In the genomic region with DNA sequence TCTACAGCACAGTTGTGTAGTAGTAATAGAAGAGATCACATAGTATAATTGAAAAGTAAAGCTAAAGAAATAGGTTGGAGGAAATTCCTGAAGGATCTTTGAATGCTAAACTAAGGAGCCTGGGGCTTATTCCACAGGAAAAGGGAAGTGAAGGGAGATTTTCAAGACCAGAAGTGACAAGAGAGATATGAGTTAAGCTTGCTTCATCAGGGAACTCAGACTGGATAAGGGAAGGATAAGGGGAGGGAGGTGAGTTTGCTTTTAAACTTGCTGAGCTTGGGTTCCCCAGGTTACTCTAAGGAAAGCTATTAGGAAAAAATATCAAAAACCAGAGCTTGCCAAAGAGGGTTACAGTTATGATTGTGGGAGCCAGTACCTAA, we compare ENCODE assay signal across 14 cellular contexts.
A peak's percentile ranks its signal among the peaks of the same experiment; 100 is the strongest.
DNase-seq lines count a peak whose midpoint lies in the region; ATAC-seq and TF ChIP-seq lines count a peak whose summit lies in the region.
"Had no signal": no experiment of that assay in that cellular context is flagged by ENCODE, and none has a peak within 500 bp of the region (broad histone marks: within the 10 kb centered on the region; RNA-seq: fewer than 3 reads in every experiment).

No MANE protein-coding gene starts in this region.

- H3K27ac ChIP-seq in parathyroid adenoma = peak overlapping the region; percentile 94
- H3K27ac ChIP-seq: left lung had no signal

- peak overlapping the region; percentile 7 for H3K4me3 Mint-ChIP-seq in activated CD4-positive, alpha-beta T cell treated with anti-CD3 and anti-CD28 coated beads, Interleukin-2, amount 10 ng/mL, durations not matched to agents 24 days and 14 days
- H3K4me3 Mint-ChIP-seq in activated T-helper 2 cell treated with anti-CD3 and anti-CD28 coated beads, Interferon-gamma antibody, Interleukin-2, Interleukin-4, amounts not matched to agents 10 μg/mL and 5 μg/mL and 100 μg/mL, durations not matched to agents 14 hours and 24 hours and 36 hours (ENCODE audit: low read depth) = peak overlapping the region; percentile 53

- no peaks in the 10 kb centered on the region for H3K36me3 ChIP-seq in parathyroid adenoma (ENCODE audit: control insufficient read depth, insufficient read depth, low read length)

- peak; percentile 5 for ATAC-seq in GM21825 (IDR thresholded peaks at IDR 0.05; ENCODE audit: unreplicated experiment)
- ATAC-seq: left lung, Panc1 had no signal

- intact Hi-C loops in activated CD4-positive, alpha-beta T cell treated with anti-CD3 and anti-CD28 coated beads, Interleukin-2, amount 10 ng/mL, durations not matched to agents 24 days and 14 days (cut with micrococcal nuclease) = no loop called here
- intact Hi-C loops in activated T-helper 2 cell treated with anti-CD3 and anti-CD28 coated beads, Interferon-gamma antibody, Interleukin-2, Interleukin-4, amounts not matched to agents 10 μg/mL and 5 μg/mL and 100 μg/mL, durations not matched to agents 14 hours and 24 hours and 36 hours (cut with micrococcal nuclease) = loop anchor here (5.0 to 10.0 kb wide), 2 partner anchors 230 to 273 kb away; a partner anchor contains a TSS

- no peaks in the 10 kb centered on the region for H3K27me3 ChIP-seq in parathyroid adenoma (ENCODE audit: control insufficient read depth, insufficient read depth, low read length)
- H3K27me3 ChIP-seq: left lung had no signal

- H3K36me3 Mint-ChIP-seq in activated CD4-positive, alpha-beta T cell treated with anti-CD3 and anti-CD28 coated beads, Interleukin-2, amount 10 ng/mL, durations not matched to agents 24 days and 14 days (ENCODE audit: low read depth) = no peaks in the 10 kb centered on the region
- H3K36me3 Mint-ChIP-seq in activated T-helper 2 cell treated with anti-CD3 and anti-CD28 coated beads, Interferon-gamma antibody, Interleukin-2, Interleukin-4, amounts not matched to agents 10 μg/mL and 5 μg/mL and 100 μg/mL, durations not matched to agents 14 hours and 24 hours and 36 hours (ENCODE audit: low read depth) = peaks cover 8% of the 10 kb centered on the region

- H3K9me3 Mint-ChIP-seq in activated CD4-positive, alpha-beta T cell treated with anti-CD3 and anti-CD28 coated beads, Interleukin-2, amount 10 ng/mL, durations not matched to agents 24 days and 14 days = no peaks in the 10 kb centered on the region
- no peaks in the 10 kb centered on the region for H3K9me3 Mint-ChIP-seq in activated T-helper 2 cell treated with anti-CD3 and anti-CD28 coated beads, Interferon-gamma antibody, Interleukin-2, Interleukin-4, amounts not matched to agents 10 μg/mL and 5 μg/mL and 100 μg/mL, durations not matched to agents 14 hours and 24 hours and 36 hours

- H2AFZ ChIP-seq in parathyroid adenoma = no peak overlapping the region

- H3K27me3 Mint-ChIP-seq in activated CD4-positive, alpha-beta T cell treated with anti-CD3 and anti-CD28 coated beads, Interleukin-2, amount 10 ng/mL, durations not matched to agents 24 days and 14 days = peaks cover 11% of the 10 kb centered on the region
- H3K27me3 Mint-ChIP-seq in activated T-helper 2 cell treated with anti-CD3 and anti-CD28 coated beads, Interferon-gamma antibody, Interleukin-2, Interleukin-4, amounts not matched to agents 10 μg/mL and 5 μg/mL and 100 μg/mL, durations not matched to agents 14 hours and 24 hours and 36 hours (ENCODE audit: low read depth) = peaks cover 3% of the 10 kb centered on the region

- peaks cover 14% of the 10 kb centered on the region for H3K4me1 Mint-ChIP-seq in activated CD4-positive, alpha-beta T cell treated with anti-CD3 and anti-CD28 coated beads, Interleukin-2, amount 10 ng/mL, durations not matched to agents 24 days and 14 days
- peaks cover 19% of the 10 kb centered on the region for H3K4me1 Mint-ChIP-seq in activated T-helper 2 cell treated with anti-CD3 and anti-CD28 coated beads, Interferon-gamma antibody, Interleukin-2, Interleukin-4, amounts not matched to agents 10 μg/mL and 5 μg/mL and 100 μg/mL, durations not matched to agents 14 hours and 24 hours and 36 hours (ENCODE audit: low read depth)

- no peak for TF ChIP-seq CTCF in parathyroid adenoma (IDR thresholded peaks at IDR 0.05)

- H3K9me3 ChIP-seq in parathyroid adenoma (ENCODE audit: control insufficient read depth, low read length) = no peaks in the 10 kb centered on the region
- H3K9me3 ChIP-seq: left lung had no signal

- H3K4me2 ChIP-seq in parathyroid adenoma (ENCODE audit: low read length) = peak overlapping the region; percentile 37

- no peak overlapping the region for H3K9ac ChIP-seq in parathyroid adenoma

- peak overlapping the region; percentile 56 for H3K27ac Mint-ChIP-seq in activated CD4-positive, alpha-beta T cell treated with anti-CD3 and anti-CD28 coated beads, Interleukin-2, amount 10 ng/mL, durations not matched to agents 24 days and 14 days
- H3K27ac Mint-ChIP-seq in activated T-helper 2 cell treated with anti-CD3 and anti-CD28 coated beads, Interferon-gamma antibody, Interleukin-2, Interleukin-4, amounts not matched to agents 10 μg/mL and 5 μg/mL and 100 μg/mL, durations not matched to agents 14 hours and 24 hours and 36 hours = peak overlapping the region; percentile 73

- no peak for DNase-seq in activated CD4-positive, alpha-beta T cell treated with anti-CD3 and anti-CD28 coated beads, Interleukin-2, amount 10 ng/mL, durations not matched to agents 24 days and 14 days
- no peak for DNase-seq in activated CD4-positive, alpha-beta T cell treated with anti-CD3 and anti-CD28 coated beads for 1 hour
- no peak for DNase-seq in activated T-helper 2 cell treated with anti-CD3 and anti-CD28 coated beads, Interferon-gamma antibody, Interleukin-2, Interleukin-4, amounts not matched to agents 10 μg/mL and 5 μg/mL and 100 μg/mL, durations not matched to agents 14 hours and 24 hours and 36 hours (ENCODE audit: low spot score)
- DNase-seq in NCI-H524 treated with DMSO at 0.1 percent for 48 hours (lab: John Stamatoyannopoulos, UW) (no peak), NCI-H2081 treated with DMSO at 0.1 percent for 48 hours (lab: John Stamatoyannopoulos, UW) (no peak), SIG-M5 treated with dmso at 0.1 percent for 504 hours (lab: John Stamatoyannopoulos, UW; ENCODE audit: unreplicated experiment) (no peak)
- DNase-seq: left lung; NCI-H187 treated with DMSO at 0.1 percent for 48 hours; NCI-H526; retina; stimulated activated CD4-positive, alpha-beta T cell treated with anti-CD3 and anti-CD28 coated beads, Interleukin-2, amount 100 ng/mL, for 48 hours had no signal

- H3K4me3 ChIP-seq in parathyroid adenoma (ENCODE audit: low read depth, low read length) = no peak overlapping the region
- H3K4me3 ChIP-seq: left lung had no signal

- H3K79me2 ChIP-seq in parathyroid adenoma = peaks cover 73% of the 10 kb centered on the region

- peaks cover 52% of the 10 kb centered on the region for H3K4me1 ChIP-seq in parathyroid adenoma
